Comparison of ENCODE assay signal across 6 cellular contexts in genomic region chr16:20954574-20954973, GRCh38.
"Had no signal": no experiment of that assay in that cellular context is flagged by ENCODE, and none has a peak within 500 bp of the region (broad histone marks: within the 10 kb centered on the region; RNA-seq: fewer than 3 reads in every experiment).

No MANE protein-coding gene starts in this region.

- H3K9me3 Mint-ChIP-seq: GM23338 had no signal

- H2AFZ ChIP-seq: GM23338 had no signal

- H3K4me2 ChIP-seq: GM23338 had no signal

- H3K4me3 ChIP-seq: GM23338, HAP-1, K562 had no signal

- H3K9me3 ChIP-seq: HAP-1 had no signal

- H3K27ac Mint-ChIP-seq: GM23338 had no signal

- DNase-seq: IMR-90, KG1 had no signal

- H3K36me3 ChIP-seq: HAP-1 had no signal

- H3K4me3 Mint-ChIP-seq: GM23338 had no signal

- H3K4me1 ChIP-seq: HAP-1 had no signal

- ATAC-seq: GM23338, HCT116, K562 had no signal
